8 cellular contexts compared by ENCODE assay signal in genomic region chr7:41943098-41943577, GRCh38.
A peak's percentile ranks its signal among the peaks of the same experiment; 100 is the strongest.
DNase-seq lines count a peak whose midpoint lies in the region; ATAC-seq, FAIRE-seq and TF ChIP-seq lines count a peak whose summit lies in the region.

No MANE protein-coding gene starts in this region.

- ATAC-seq in HG03280 (IDR thresholded peaks at IDR 0.05; ENCODE audit: unreplicated experiment) = peak; percentile 84
- peak; percentile 90 for ATAC-seq in activated CD8-positive, alpha-beta T cell treated with anti-CD3 and anti-CD28 coated beads for 36 hours

- intact Hi-C loops in activated CD8-positive, alpha-beta T cell treated with anti-CD3 and anti-CD28 coated beads for 36 hours (cut with micrococcal nuclease) = loop anchor here (10.0 kb wide), 1 partner anchor 942 kb away; no protein-coding TSS in a partner anchor

- H4K8ac ChIP-seq in mesendoderm (ENCODE audit: low read depth, low read length) = no peak overlapping the region

- H3K4me1 Mint-ChIP-seq in activated CD8-positive, alpha-beta T cell treated with anti-CD3 and anti-CD28 coated beads for 36 hours (ENCODE audit: low read depth) = peaks cover 8% of the 10 kb centered on the region

- no peaks in the 10 kb centered on the region for H3K79me1 ChIP-seq in mesendoderm (ENCODE audit: low read length)

- H3K9ac ChIP-seq in BLaER1 (no peak overlapping the region), mesendoderm (ENCODE audit: low read length) (no peak overlapping the region)

- no peak overlapping the region for H2AK5ac ChIP-seq in mesendoderm (ENCODE audit: low read length)

- peaks cover 11% of the 10 kb centered on the region for H3K4me1 ChIP-seq in BLaER1
- no peaks in the 10 kb centered on the region for H3K4me1 ChIP-seq in effector memory CD4-positive, alpha-beta T cell (ENCODE audit: control insufficient read depth, insufficient read depth, low read length, poor library complexity, severe bottlenecking)
- H3K4me1 ChIP-seq in mesendoderm (ENCODE audit: control insufficient read depth, low read depth, low read length) = peaks cover 4% of the 10 kb centered on the region

- H3K23ac ChIP-seq in mesendoderm (ENCODE audit: low read length) = no peak overlapping the region

- POLR2A ChIA-PET in activated CD8-positive, alpha-beta T cell treated with anti-CD3 and anti-CD28 coated beads for 36 hours (lab: Charles Lee) = no interaction called here

- WGBS in mesendoderm (ENCODE audit: extremely low coverage, insufficient coverage, low lambda C conversion rate) = no CpG with 5 or more reads among the region's 16 CpGs

- H3K4me3 ChIP-seq in BLaER1 (no peak overlapping the region), mesendoderm (ENCODE audit: low read length) (no peak overlapping the region)
- H3K4me3 ChIP-seq in effector memory CD4-positive, alpha-beta T cell (ENCODE audit: insufficient read depth, low read depth, low read length, poor library complexity, severe bottlenecking) = no peak overlapping the region

- H3K56ac ChIP-seq in mesendoderm (ENCODE audit: low read length) = no peak overlapping the region

- TF ChIP-seq CTCF in activated CD8-positive, alpha-beta T cell treated with anti-CD3 and anti-CD28 coated beads for 36 hours (IDR thresholded peaks at IDR 0.05) = peak; percentile 87

- no peak overlapping the region for H3K4me3 Mint-ChIP-seq in activated CD8-positive, alpha-beta T cell treated with anti-CD3 and anti-CD28 coated beads for 36 hours

- H4K20me1 ChIP-seq in BLaER1 = no peaks in the 10 kb centered on the region

- H3K4me2 ChIP-seq in BLaER1 (peak overlapping the region; percentile 43), mesendoderm (ENCODE audit: low read length) (no peak overlapping the region)

- DNase-seq in GM19239 (ENCODE audit: insufficient read length, low spot score) (peak; percentile 61), NCI-H69 (lab: John Stamatoyannopoulos, UW) (peak; percentile 58), mesendoderm (peak; percentile 74)
- peak; percentile 79 for DNase-seq in activated CD8-positive, alpha-beta T cell treated with anti-CD3 and anti-CD28 coated beads for 36 hours
- DNase-seq in effector memory CD4-positive, alpha-beta T cell = peak in 2 of 3 donors; percentile 15 to 20
- peak; percentile 32 for DNase-seq in stimulated activated CD8-positive, alpha-beta memory T cell treated with anti-CD3 and anti-CD28 coated beads, Interleukin-15, amount 100 ng/mL, for 1 hour (ENCODE audit: low read depth)

- FAIRE-seq in GM19239 (lab: Jason Lieb, UNC) = peak; percentile 90

- no peaks in the 10 kb centered on the region for H3K9me3 Mint-ChIP-seq in activated CD8-positive, alpha-beta T cell treated with anti-CD3 and anti-CD28 coated beads for 36 hours

- no peak overlapping the region for H2BK5ac ChIP-seq in mesendoderm (ENCODE audit: low read length)

- H4K5ac ChIP-seq in mesendoderm (ENCODE audit: low read length) = no peak overlapping the region

- H3K27ac ChIP-seq in BLaER1 (no peak overlapping the region), mesendoderm (ENCODE audit: low read depth, low read length) (no peak overlapping the region)
- H3K27ac ChIP-seq in effector memory CD4-positive, alpha-beta T cell (ENCODE audit: insufficient read depth, low read length, poor library complexity, severe bottlenecking) = no peak overlapping the region

- H3K27me3 Mint-ChIP-seq in activated CD8-positive, alpha-beta T cell treated with anti-CD3 and anti-CD28 coated beads for 36 hours = peaks cover 33% of the 10 kb centered on the region

- H3K27me3 ChIP-seq in BLaER1 (no peaks in the 10 kb centered on the region), mesendoderm (ENCODE audit: insufficient read depth, low read length, poor library complexity) (no peaks in the 10 kb centered on the region)
- no peaks in the 10 kb centered on the region for H3K27me3 ChIP-seq in effector memory CD4-positive, alpha-beta T cell (replicated peaks; ENCODE audit: control insufficient read depth, insufficient read depth, low read length, poor library complexity, severe bottlenecking)

- no peaks in the 10 kb centered on the region for H3K9me3 ChIP-seq in BLaER1
- no peaks in the 10 kb centered on the region for H3K9me3 ChIP-seq in effector memory CD4-positive, alpha-beta T cell (ENCODE audit: control insufficient read depth, low read length)

- no peaks in the 10 kb centered on the region for H3K79me2 ChIP-seq in mesendoderm (ENCODE audit: control insufficient read depth, insufficient read depth, low read length)

- H3K36me3 ChIP-seq in BLaER1 (no peaks in the 10 kb centered on the region), mesendoderm (ENCODE audit: control insufficient read depth, insufficient read depth, low read length) (no peaks in the 10 kb centered on the region)
- H3K36me3 ChIP-seq in effector memory CD4-positive, alpha-beta T cell (ENCODE audit: control insufficient read depth, insufficient read depth, low read length) = no peaks in the 10 kb centered on the region

- no peak overlapping the region for H3K4ac ChIP-seq in mesendoderm (ENCODE audit: low read depth, low read length)

- no peak overlapping the region for H2BK15ac ChIP-seq in mesendoderm (replicated peaks; ENCODE audit: low read depth)

- H3K18ac ChIP-seq in mesendoderm (ENCODE audit: low read length) = no peak overlapping the region

- H3K36me3 Mint-ChIP-seq in activated CD8-positive, alpha-beta T cell treated with anti-CD3 and anti-CD28 coated beads for 36 hours (ENCODE audit: low read depth) = no peaks in the 10 kb centered on the region

- no peak overlapping the region for H2BK120ac ChIP-seq in mesendoderm (ENCODE audit: low read depth, low read length)

- CTCF ChIA-PET in activated CD8-positive, alpha-beta T cell treated with anti-CD3 and anti-CD28 coated beads for 36 hours (lab: Charles Lee) = interaction anchor here (0.7 to 3.6 kb wide), 32 partner anchors 9 to 1496 kb away, joined by 3 to 20 read pairs (median 3); no protein-coding TSS in a partner anchor

- H3K27ac Mint-ChIP-seq in activated CD8-positive, alpha-beta T cell treated with anti-CD3 and anti-CD28 coated beads for 36 hours = no peak overlapping the region

Comparison
In these comparisons a context has a peak if more than half of its experiments do, and no peak if none do; other contexts are left out.
1. DNase-seq: peak in every context shown above with its lines; median percentile 79 in activated CD8-positive, alpha-beta T cell treated with anti-CD3 and anti-CD28 coated beads for 36 hours; 74 in mesendoderm; 61 in GM19239; 58 in NCI-H69; 32 in stimulated activated CD8-positive, alpha-beta memory T cell treated with anti-CD3 and anti-CD28 coated beads, Interleukin-15, amount 100 ng/mL, for 1 hour; 18 in effector memory CD4-positive, alpha-beta T cell.